Comparison of ENCODE assay signal across 2 cellular contexts in genomic region chr1:243742814-243743213, GRCh38.
TF ChIP-seq lines count a peak whose summit lies in the region.

No MANE protein-coding gene starts in this region.

TF ChIP-seq in liver, 16 proteins besides CTCF, POLR2A, EP300 and RAD21:
- TF ChIP-seq HNF4A (conservative IDR thresholded peaks at IDR 0.05): peak; percentile 60 to 71
- peak; percentile 20 for TF ChIP-seq FOXA2 (IDR thresholded peaks at IDR 0.05)
- TF ChIP-seq MAX (IDR thresholded peaks at IDR 0.05): peak; percentile 26
- no peak for TF ChIP-seq HNF4G (IDR thresholded peaks at IDR 0.05)
- peak; percentile 49 for TF ChIP-seq REST (IDR thresholded peaks at IDR 0.05)
- TF ChIP-seq EGR1 (IDR thresholded peaks at IDR 0.05; ENCODE audit: low read depth in 2 of 2): no peak
- peak; percentile 56 to 84 for TF ChIP-seq RXRA (IDR thresholded peaks at IDR 0.05)
- no peak for TF ChIP-seq ATF3 (IDR thresholded peaks at IDR 0.05)
- peak; percentile 43 for TF ChIP-seq ZBTB33 (IDR thresholded peaks at IDR 0.05)
- TF ChIP-seq YY1 (IDR thresholded peaks at IDR 0.05): peak; percentile 48
- TF ChIP-seq TAF1 (conservative IDR thresholded peaks at IDR 0.05): peak; percentile 28
- no peak for TF ChIP-seq NR2F2 (IDR thresholded peaks at IDR 0.05)
- TF ChIP-seq SP1 (IDR thresholded peaks at IDR 0.05): peak; percentile 66
- peak in 1 of 2 donors; percentile 49 for TF ChIP-seq JUND (IDR thresholded peaks at IDR 0.05)
- TF ChIP-seq GABPA (IDR thresholded peaks at IDR 0.05 in 1 of 2, conservative IDR thresholded peaks at IDR 0.05 in 1 of 2): no peak
- TF ChIP-seq FOXA1 (IDR thresholded peaks at IDR 0.05): no peak
TF ChIP-seq in liver: peak in this region for 10.

TF ChIP-seq in HepG2, 621 proteins besides CTCF, POLR2A, EP300 and RAD21:
- TF ChIP-seq PLSCR1 (CRISPR knock-in tag; IDR thresholded peaks at IDR 0.05; ENCODE audit: borderline replicate concordance): no peak
- TF ChIP-seq ZNF652 (CRISPR knock-in tag; IDR thresholded peaks at IDR 0.05; ENCODE audit: borderline replicate concordance, low read depth): no peak
- TF ChIP-seq RBM22 (optimal IDR thresholded peaks at IDR 0.05; ENCODE audit: low read length): no peak
- TF ChIP-seq ZNF776 (CRISPR knock-in tag; IDR thresholded peaks at IDR 0.05): no peak
- no peak for TF ChIP-seq HNRNPLL (IDR thresholded peaks at IDR 0.05; ENCODE audit: low read depth, low read length, poor library complexity, severe bottlenecking)
- TF ChIP-seq ZNF781 (CRISPR knock-in tag; IDR thresholded peaks at IDR 0.05; ENCODE audit: borderline replicate concordance, not compliant biosample characterization): no peak
- no peak for TF ChIP-seq NR2C2 (CRISPR knock-in tag; IDR thresholded peaks at IDR 0.05; ENCODE audit: borderline replicate concordance)
- TF ChIP-seq ZNF547 (CRISPR knock-in tag; IDR thresholded peaks at IDR 0.05): no peak
- TF ChIP-seq RNF219 (CRISPR knock-in tag; IDR thresholded peaks at IDR 0.05): no peak
- TF ChIP-seq ZNF33A (CRISPR knock-in tag; IDR thresholded peaks at IDR 0.05; ENCODE audit: borderline replicate concordance): no peak
- no peak for TF ChIP-seq ZKSCAN5 (CRISPR knock-in tag; IDR thresholded peaks at IDR 0.05)
- TF ChIP-seq IRX3 (CRISPR knock-in tag; IDR thresholded peaks at IDR 0.05; ENCODE audit: borderline replicate concordance, low read depth): no peak
- no peak for TF ChIP-seq ZBTB20 (CRISPR knock-in tag; IDR thresholded peaks at IDR 0.05; ENCODE audit: borderline replicate concordance, low read depth)
- no peak for TF ChIP-seq SP140L (CRISPR knock-in tag; IDR thresholded peaks at IDR 0.05; ENCODE audit: borderline replicate concordance)
- no peak for TF ChIP-seq ZNF326 (CRISPR knock-in tag; IDR thresholded peaks at IDR 0.05; ENCODE audit: borderline replicate concordance)
- no peak for TF ChIP-seq LBX2 (CRISPR knock-in tag; IDR thresholded peaks at IDR 0.05; ENCODE audit: borderline replicate concordance)
- TF ChIP-seq RNF2 (conservative IDR thresholded peaks at IDR 0.05; ENCODE audit: low read depth): no peak
- TF ChIP-seq POGK (CRISPR knock-in tag; conservative IDR thresholded peaks at IDR 0.05): no peak
- no peak for TF ChIP-seq ZFP91 (CRISPR knock-in tag; IDR thresholded peaks at IDR 0.05; ENCODE audit: borderline replicate concordance)
TF ChIP-seq in HepG2: peak in this region for 0.
